ENCODE assay signal across 19 cellular contexts in the genomic region with DNA sequence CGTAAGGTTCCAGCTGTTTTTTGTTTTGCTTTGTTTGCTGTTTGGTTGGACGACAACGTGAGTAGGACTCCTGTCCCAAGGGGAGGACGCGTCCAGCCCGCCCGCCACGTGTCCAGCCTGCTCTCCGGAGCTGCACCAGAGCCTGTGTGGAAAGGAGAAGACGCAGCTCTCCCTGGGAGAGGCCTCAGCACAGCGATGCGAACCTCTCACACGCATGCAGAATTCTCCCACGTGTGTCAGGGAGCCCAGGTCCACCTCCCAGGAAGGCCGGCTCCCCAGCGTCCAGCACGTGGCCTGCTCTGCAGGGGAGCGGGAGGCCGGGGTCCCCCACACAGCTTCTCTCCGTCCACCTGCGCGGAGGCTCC. TPM values are rescaled to one million over a fixed set of nuclear protein-coding genes. Genes with fewer than 3 reads are reported as not detected.
A peak's percentile ranks its signal among the peaks of the same experiment; 100 is the strongest.
DNase-seq lines count a peak whose midpoint lies in the region; ATAC-seq, FAIRE-seq and TF ChIP-seq lines count a peak whose summit lies in the region.
"Had no signal": no experiment of that assay in that cellular context is flagged by ENCODE, and none has a peak within 500 bp of the region (broad histone marks: within the 10 kb centered on the region; RNA-seq: fewer than 3 reads in every experiment).

No MANE protein-coding gene starts in this region.

- no peak for ATAC-seq in SK-N-SH treated with all-trans-retinoic acid at 6 μM for 48 hours
- no peak for ATAC-seq in gastrocnemius medialis

- H3K4me3 ChIP-seq in SK-N-SH (ENCODE audit: low read depth in 2 of 2, low read length in 1 of 2) (no peak overlapping the region), H1 (ENCODE audit: extremely low read depth in 1 of 4, insufficient read depth in 2 of 4, low read depth in 3 of 4, low read length in 4 of 4) (no peak overlapping the region), gastrocnemius medialis (peak overlapping the region; percentile 13 to 32 (median 26))
- peak overlapping the region; percentile 56 for H3K4me3 ChIP-seq in Jurkat, Clone E6-1 (ENCODE audit: low read length)
- H3K4me3 ChIP-seq: Peyer's patch, thyroid gland had no signal

- H3K56ac ChIP-seq in H1 (replicated peaks; ENCODE audit: insufficient read length, low read depth, low read length), result no peak overlapping the region

- H4K8ac ChIP-seq in H1 (ENCODE audit: extremely low read depth, insufficient read depth, low read length), result peak overlapping the region; percentile 59; the same call in 1 of the 2 replicates

- 95% methylated on average over 22 of the region's 22 CpGs for WGBS in SK-N-SH (ENCODE audit: low lambda C conversion rate)
- 93% methylated on average over 20 of the region's 22 CpGs; no CpG with 5 or more reads in 1 of the 2 experiments for WGBS in H1 (ENCODE audit: extremely low coverage in 1 of 2, insufficient coverage in 1 of 2, insufficient read length in 1 of 2, insufficient replicate concordance in 2 of 2, low coverage in 1 of 2, low lambda C conversion rate in 2 of 2, missing lambda C conversion rate in 1 of 2), 2 experiments

- intact Hi-C loops in gastrocnemius medialis (cut with DNase I; ENCODE audit: low total_unique reads), result no loop called here

- peak overlapping the region; percentile 97; the same call in 1 of the 2 replicates for H2BK12ac ChIP-seq in H1 (ENCODE audit: low read depth, low read length)

- H3K36me3 ChIP-seq in SK-N-SH (replicated peaks in 1 of 2; ENCODE audit: control insufficient read depth in 1 of 2, insufficient read depth in 2 of 2, low read length in 1 of 2) (no peaks in the 10 kb centered on the region), H1 (ENCODE audit: control insufficient read depth in 2 of 4, insufficient read depth in 4 of 4, low read length in 3 of 4) (no peaks in the 10 kb centered on the region; a peak in 1 of 8 replicates), gastrocnemius medialis (no peaks in the 10 kb centered on the region)
- H3K36me3 ChIP-seq: BE2C, Peyer's patch, thyroid gland had no signal

- H3K79me2 ChIP-seq in SK-N-SH (ENCODE audit: insufficient read depth) (no peaks in the 10 kb centered on the region), H1 (ENCODE audit: control insufficient read depth in 1 of 2, insufficient read depth in 2 of 2, low read length in 2 of 2) (no peaks in the 10 kb centered on the region)
- H3K79me2 ChIP-seq: parathyroid adenoma had no signal

- peak overlapping the region; percentile 100 for H4K91ac ChIP-seq in H1 (replicated peaks; ENCODE audit: insufficient read length, low read length)

- TF ChIP-seq POLR2A in H1 (IDR thresholded peaks at IDR 0.05; ENCODE audit: control extremely low read depth in 1 of 2, low read depth in 2 of 2, low read length in 2 of 2) (no peak), gastrocnemius medialis (IDR thresholded peaks at IDR 0.05) (no peak)

- H3K23ac ChIP-seq in H1 (ENCODE audit: insufficient read length), result no peak overlapping the region

- peaks cover 3% of the 10 kb centered on the region for H3F3A ChIP-seq in SK-N-SH (replicated peaks; ENCODE audit: insufficient read depth)

- 0 out of 2 replicates have a peak, but pooled peaks cover 3% of the 10 kb centered on the region for H3K79me1 ChIP-seq in H1 (ENCODE audit: low read depth, low read length)

- TF ChIP-seq CTCF in SK-N-SH (IDR thresholded peaks at IDR 0.05), result no peak
- TF ChIP-seq CTCF in H1 (IDR thresholded peaks at IDR 0.05; ENCODE audit: control extremely low read depth in 1 of 3, insufficient read depth in 1 of 3, low read depth in 1 of 3, low read length in 3 of 3), result no peak
- no peak for TF ChIP-seq CTCF in gastrocnemius medialis (IDR thresholded peaks at IDR 0.05 in 4 of 5, conservative IDR thresholded peaks at IDR 0.05 in 1 of 5)

- peak overlapping the region; percentile 18; the same call in 1 of the 2 replicates for H2BK15ac ChIP-seq in H1 (ENCODE audit: low read length)

- POLR2A ChIA-PET in SK-N-SH (lab: Yijun Ruan, JAX) (no interaction called here), H1 (lab: Charles Lee; ENCODE audit: partially characterized antibody) (interaction anchor here (0.5 to 5.8 kb wide), 4 partner anchors 9 to 1473 kb away, joined by 3 to 34 read pairs (median 6); a partner anchor contains a TSS)

- FAIRE-seq in H1 (lab: Jason Lieb, UNC) (no peak), urothelium cell line (lab: Jason Lieb, UNC) (no peak)
- FAIRE-seq: endometrium had no signal

- no peak overlapping the region for H3K14ac ChIP-seq in H1 (ENCODE audit: insufficient read length)

- no peak overlapping the region for H3K9ac ChIP-seq in SK-N-SH
- H3K9ac ChIP-seq in H1 (replicated peaks in 1 of 4; ENCODE audit: extremely low read depth in 1 of 4, low read depth in 3 of 4, low read length in 3 of 4), result no peak overlapping the region
- H3K9ac ChIP-seq: parathyroid adenoma had no signal

- H4K20me1 ChIP-seq in SK-N-SH (ENCODE audit: insufficient read depth) (no peaks in the 10 kb centered on the region), H1 (replicated peaks in 1 of 2; ENCODE audit: control insufficient read depth in 1 of 2, insufficient read depth in 2 of 2, low read length in 2 of 2) (peaks cover 0 to 8% of the 10 kb centered on the region in 2 experiments)

- H3K18ac ChIP-seq in H1 (ENCODE audit: extremely low read depth, low read length), result peak overlapping the region; percentile 65; the same call in 1 of the 2 replicates

- H3K27ac ChIP-seq in SK-N-SH (ENCODE audit: low read depth in 2 of 2, low read length in 1 of 2), result no peak overlapping the region
- H3K27ac ChIP-seq in H1 (ENCODE audit: low read depth, low read length), result no peak overlapping the region
- H3K27ac ChIP-seq in gastrocnemius medialis, result no peak overlapping the region
- H3K27ac ChIP-seq: 22Rv1, parathyroid adenoma, Peyer's patch, thyroid gland had no signal

- no peak for TF ChIP-seq EP300 in SK-N-SH (IDR thresholded peaks at IDR 0.05; ENCODE audit: borderline replicate concordance in 1 of 2, low read depth in 1 of 2, low read length in 1 of 2)
- TF ChIP-seq EP300 in H1 (IDR thresholded peaks at IDR 0.05; ENCODE audit: borderline replicate concordance in 1 of 2, low read depth in 2 of 2, low read length in 2 of 2), result no peak

- peaks cover 10% of the 10 kb centered on the region; the same call in 1 of the 2 replicates for H3K23me2 ChIP-seq in H1 (ENCODE audit: low read depth, low read length)

- H2AFZ ChIP-seq in SK-N-SH (ENCODE audit: low read depth) (no peak overlapping the region), H1 (ENCODE audit: low read length) (no peak overlapping the region)
- H2AFZ ChIP-seq: parathyroid adenoma had no signal

- CTCF ChIA-PET in SK-N-SH (lab: Yijun Ruan, JAX) (interaction anchor here (0.8 to 1.7 kb wide), 3 partner anchors 27 to 396 kb away, joined by 3 to 6 read pairs (median 3); no protein-coding TSS in a partner anchor), H1 (lab: Charles Lee; ENCODE audit: partially characterized antibody) (interaction anchor here (1.0 to 2.6 kb wide), 4 partner anchors 26 to 83 kb away, joined by 3 to 16 read pairs (median 3); no protein-coding TSS in a partner anchor)

- H2BK5ac ChIP-seq in H1 (ENCODE audit: low read depth, low read length), result peak overlapping the region; percentile 80; the same call in 1 of the 2 replicates

- H2BK120ac ChIP-seq in H1 (replicated peaks; ENCODE audit: low read depth, low read length), result peak overlapping the region; percentile 29

- peak overlapping the region; percentile 81 for H3K4ac ChIP-seq in H1 (replicated peaks; ENCODE audit: insufficient read length, low read depth, low read length)

- H2AK5ac ChIP-seq in H1 (ENCODE audit: low read depth, low read length), result peak overlapping the region; percentile 32; the same call in 1 of the 2 replicates

- TF ChIP-seq RAD21 in SK-N-SH (IDR thresholded peaks at IDR 0.05; ENCODE audit: low read length) (no peak), H1 (IDR thresholded peaks at IDR 0.05 in 1 of 2, conservative IDR thresholded peaks at IDR 0.05 in 1 of 2; ENCODE audit: low read depth in 2 of 2, low read length in 2 of 2) (no peak)

- no peaks in the 10 kb centered on the region for H3K9me3 ChIP-seq in SK-N-SH
- no peaks in the 10 kb centered on the region for H3K9me3 ChIP-seq in H1 (ENCODE audit: insufficient read depth in 2 of 2, low read depth in 1 of 2, low read length in 1 of 2)
- no peaks in the 10 kb centered on the region for H3K9me3 ChIP-seq in gastrocnemius medialis
- H3K9me3 ChIP-seq: BE2C, Peyer's patch, thyroid gland had no signal

- DNase-seq in SK-N-SH, result peak; percentile 41
- DNase-seq in Jurkat, Clone E6-1 (ENCODE audit: low read depth, low spot score), result no peak
- no peak for DNase-seq in H1 (ENCODE audit: low read depth in 1 of 2, low spot score in 2 of 2)
- no peak for DNase-seq in gastrocnemius medialis
- DNase-seq in urothelium cell line (ENCODE audit: low spot score), result no peak
- no peak for DNase-seq in putamen (ENCODE audit: low spot score)
- DNase-seq in SW480 (ENCODE audit: low spot score), result no peak
- DNase-seq: anterior cingulate cortex, BE2C, DMS153, NCI-H1694, NCI-H2227 treated with DMSO at 0.1 percent for 48 hours, Peyer's patch, thyroid gland had no signal

- no peaks in the 10 kb centered on the region for H3K27me3 ChIP-seq in SK-N-SH (ENCODE audit: insufficient read depth)
- H3K27me3 ChIP-seq in H1 (replicated peaks in 1 of 4; ENCODE audit: control insufficient read depth in 3 of 4, extremely low read depth in 1 of 4, insufficient read depth in 3 of 4, low read length in 3 of 4), result peaks cover 0 to 7% (median 0%) of the 10 kb centered on the region in 4 experiments; a peak in 1 of 7 replicates
- peaks cover 0 to 3% (median 0%) of the 10 kb centered on the region in 3 donors for H3K27me3 ChIP-seq in gastrocnemius medialis
- H3K27me3 ChIP-seq: BE2C, foreskin keratinocyte, Peyer's patch, thyroid gland had no signal

- H4K5ac ChIP-seq in H1 (ENCODE audit: insufficient read length, low read depth, low read length), result peak overlapping the region; percentile 65

- no peaks in the 10 kb centered on the region; a peak in 1 of 4 replicates for H3K4me1 ChIP-seq in SK-N-SH (ENCODE audit: control insufficient read depth in 1 of 2, insufficient read depth in 2 of 2, low read depth in 1 of 2, low read length in 1 of 2)
- H3K4me1 ChIP-seq in H1 (replicated peaks in 1 of 4; ENCODE audit: control insufficient read depth in 3 of 4, insufficient read depth in 4 of 4, low read length in 3 of 4), result peaks cover 0 to 2% (median under 1%) of the 10 kb centered on the region in 4 experiments; a peak in 5 of 7 replicates
- H3K4me1 ChIP-seq in gastrocnemius medialis, result no peaks in the 10 kb centered on the region
- H3K4me1 ChIP-seq: BE2C, foreskin keratinocyte, parathyroid adenoma, Peyer's patch, thyroid gland had no signal

- H3K9me2 ChIP-seq in SK-N-SH, result no peaks in the 10 kb centered on the region

- in situ Hi-C loops in gastrocnemius medialis (cut with MboI; ENCODE audit: low sequenced_read_pairs in 4 of 4), result no loop called here

- H2BK20ac ChIP-seq in H1 (ENCODE audit: low read length), result peak overlapping the region; percentile 92; the same call in 1 of the 2 replicates

- H3K4me2 ChIP-seq in SK-N-SH, result no peak overlapping the region
- no peak overlapping the region for H3K4me2 ChIP-seq in H1 (ENCODE audit: insufficient read depth in 1 of 2, low read depth in 2 of 2, low read length in 2 of 2)

RNA-seq across cellular contexts. Expression of a gene that starts 36.4 kb away (rescaled TPM):
- polyA plus RNA-seq in SK-N-SH (2012; rRNA removed) (176 and 185 TPM in 2 replicates), H1 (2011; rRNA removed) (117 and 166 TPM in 2 replicates)
- 211 and 219 TPM in 2 replicates for polyA plus RNA-seq in SK-N-SH (2012; cell fraction: cytosol; rRNA removed)
- 138 and 185 TPM in 2 replicates for polyA plus RNA-seq in SK-N-SH (2012; cell fraction: nucleus; rRNA removed)
- 109 TPM for polyA plus RNA-seq in Jurkat, Clone E6-1 (2012; ENCODE audit: insufficient read depth, insufficient read length)
- total RNA-seq in H1 (2021; fragmentation: NEBNext Ultra II Directional; extraction: Animal tissue kit (Norgen Biotek cat#: 25700)), result 270 and 295 TPM in 2 replicates
- polyA plus RNA-seq in H1 (2011; cell fraction: cytosol; rRNA removed), result 170 TPM
- 108 TPM for polyA plus RNA-seq in H1 (2011; cell fraction: nucleus; rRNA removed)
- 237 to 389 TPM (median 263 TPM) in 4 replicates for polyA plus RNA-seq in H1 (2012, experiment 1 of 2)
- polyA plus RNA-seq in H1 (2012, experiment 2 of 2), result 129 TPM
- 323 TPM for polyA plus RNA-seq in H1 (2013, experiment 1 of 2)
- 304 TPM for polyA plus RNA-seq in H1 (2013, experiment 2 of 2)
- 66.6 and 92.4 TPM in 2 replicates for polyA minus RNA-seq in H1 (2011; rRNA and poly(A)+ RNA removed)
- polyA minus RNA-seq in H1 (2011; cell fraction: cytosol; rRNA and poly(A)+ RNA removed), result 170 TPM
- 112 TPM for polyA minus RNA-seq in H1 (2011; cell fraction: nucleus; rRNA and poly(A)+ RNA removed)
- total RNA-seq in gastrocnemius medialis, result 100 to 1,000 TPM; 130 to 269 (median 188) TPM

Comparison
In these comparisons a context has a peak if more than half of its experiments do, and no peak if none do; other contexts are left out.
1. H3K4me3 ChIP-seq: peak in Jurkat, Clone E6-1 (single experiment) and gastrocnemius medialis (4 of 4); none in SK-N-SH (0 of 2) and H1 (0 of 4).